25 cellular contexts compared by ENCODE assay signal in genomic region chr19:4937060-4937459, GRCh38. TPM values are rescaled to one million over a fixed set of nuclear protein-coding genes. Genes with fewer than 3 reads are reported as not detected.
DNase-seq lines count a peak whose midpoint lies in the region; ATAC-seq and TF ChIP-seq lines count a peak whose summit lies in the region.
"Had no signal": no experiment of that assay in that cellular context is flagged by ENCODE, and none has a peak within 500 bp of the region (broad histone marks: within the 10 kb centered on the region; RNA-seq: fewer than 3 reads in every experiment).

No MANE protein-coding gene starts in this region.

- no peaks in the 10 kb centered on the region for H3K4me1 Mint-ChIP-seq in activated T-helper 2 cell treated with anti-CD3 and anti-CD28 coated beads, Interferon-gamma antibody, Interleukin-2, Interleukin-4, amounts not matched to agents 10 μg/mL and 5 μg/mL and 100 μg/mL, durations not matched to agents 14 hours and 24 hours and 36 hours (ENCODE audit: low read depth)
- no peaks in the 10 kb centered on the region for H3K4me1 Mint-ChIP-seq in progenitor cell of endocrine pancreas (ENCODE audit: low read depth)
- no peaks in the 10 kb centered on the region for H3K4me1 Mint-ChIP-seq in activated CD8-positive, alpha-beta memory T cell treated with anti-CD3 and anti-CD28 coated beads, Interleukin-2, amount 10 ng/mL, durations not matched to agents 7 days and 5 days
- H3K4me1 Mint-ChIP-seq: CD4-positive, alpha-beta memory T cell; CD8-positive, alpha-beta memory T cell had no signal

- ATAC-seq in GM21723 (IDR thresholded peaks at IDR 0.05; ENCODE audit: unreplicated experiment), result no peak
- no peak for ATAC-seq in activated CD8-positive, alpha-beta memory T cell treated with anti-CD3 and anti-CD28 coated beads, Interleukin-2, amount 10 ng/mL, durations not matched to agents 7 days and 5 days

- no peak for TF ChIP-seq CTCF in progenitor cell of endocrine pancreas (IDR thresholded peaks at IDR 0.05; ENCODE audit: unreplicated experiment)

- no peak for DNase-seq in HEK293T (ENCODE audit: extremely low spot score)
- DNase-seq in activated T-helper 2 cell treated with anti-CD3 and anti-CD28 coated beads, Interferon-gamma antibody, Interleukin-2, Interleukin-4, amounts not matched to agents 10 μg/mL and 5 μg/mL and 100 μg/mL, durations not matched to agents 14 hours and 24 hours and 36 hours (ENCODE audit: low spot score), result no peak
- no peak for DNase-seq in progenitor cell of endocrine pancreas (ENCODE audit: low spot score, unreplicated experiment)
- DNase-seq in GF-D8 (lab: John Stamatoyannopoulos, UW), result no peak
- no peak for DNase-seq in activated CD8-positive, alpha-beta memory T cell treated with anti-CD3 and anti-CD28 coated beads, Interleukin-2, amount 10 ng/mL, durations not matched to agents 7 days and 5 days
- DNase-seq: 8988T; ACHN; BE2C; C1 segment of cervical spinal cord; CD4-positive, alpha-beta memory T cell; CD4-positive, CD25-positive, alpha-beta regulatory T cell; CD8-positive, alpha-beta memory T cell; COR-L47; DMS 273 treated with DMSO at 0.1 percent for 48 hours; DMS153; DMS53; DMS79; DND-41; EL; GDM1 had no signal

- H3K36me3 Mint-ChIP-seq in activated T-helper 2 cell treated with anti-CD3 and anti-CD28 coated beads, Interferon-gamma antibody, Interleukin-2, Interleukin-4, amounts not matched to agents 10 μg/mL and 5 μg/mL and 100 μg/mL, durations not matched to agents 14 hours and 24 hours and 36 hours (ENCODE audit: low read depth), result peaks cover 66% of the 10 kb centered on the region
- peaks cover 10% of the 10 kb centered on the region for H3K36me3 Mint-ChIP-seq in progenitor cell of endocrine pancreas (ENCODE audit: insufficient read depth)
- H3K36me3 Mint-ChIP-seq in activated CD8-positive, alpha-beta memory T cell treated with anti-CD3 and anti-CD28 coated beads, Interleukin-2, amount 10 ng/mL, durations not matched to agents 7 days and 5 days, result peaks cover 56% of the 10 kb centered on the region
- H3K36me3 Mint-ChIP-seq: CD4-positive, alpha-beta memory T cell; CD4-positive, CD25-positive, alpha-beta regulatory T cell; CD8-positive, alpha-beta memory T cell had no signal

- CTCF ChIA-PET in HEK293T (lab: Yijun Ruan, JAX), result no interaction called here
- CTCF ChIA-PET in activated CD8-positive, alpha-beta memory T cell treated with anti-CD3 and anti-CD28 coated beads, Interleukin-2, amount 10 ng/mL, durations not matched to agents 7 days and 5 days (lab: Charles Lee), result interaction anchor here (1.1 kb wide), 1 partner anchor 11 kb away, joined by 3 read pairs; no protein-coding TSS in a partner anchor

- POLR2A ChIA-PET in HEK293T (lab: Yijun Ruan, JAX), result interaction anchor here (1.0 kb wide), 1 partner anchor 9 kb away, joined by 3 read pairs; no protein-coding TSS in a partner anchor

- intact Hi-C loops in activated T-helper 2 cell treated with anti-CD3 and anti-CD28 coated beads, Interferon-gamma antibody, Interleukin-2, Interleukin-4, amounts not matched to agents 10 μg/mL and 5 μg/mL and 100 μg/mL, durations not matched to agents 14 hours and 24 hours and 36 hours (cut with micrococcal nuclease), result no loop called here

- no peaks in the 10 kb centered on the region for H3K27me3 Mint-ChIP-seq in activated T-helper 2 cell treated with anti-CD3 and anti-CD28 coated beads, Interferon-gamma antibody, Interleukin-2, Interleukin-4, amounts not matched to agents 10 μg/mL and 5 μg/mL and 100 μg/mL, durations not matched to agents 14 hours and 24 hours and 36 hours (ENCODE audit: low read depth)
- H3K27me3 Mint-ChIP-seq in progenitor cell of endocrine pancreas, result no peaks in the 10 kb centered on the region
- H3K27me3 Mint-ChIP-seq in activated CD8-positive, alpha-beta memory T cell treated with anti-CD3 and anti-CD28 coated beads, Interleukin-2, amount 10 ng/mL, durations not matched to agents 7 days and 5 days, result no peaks in the 10 kb centered on the region
- H3K27me3 Mint-ChIP-seq: CD4-positive, alpha-beta memory T cell; CD4-positive, CD25-positive, alpha-beta regulatory T cell; CD8-positive, alpha-beta memory T cell had no signal

- H3K4me3 Mint-ChIP-seq in activated T-helper 2 cell treated with anti-CD3 and anti-CD28 coated beads, Interferon-gamma antibody, Interleukin-2, Interleukin-4, amounts not matched to agents 10 μg/mL and 5 μg/mL and 100 μg/mL, durations not matched to agents 14 hours and 24 hours and 36 hours (ENCODE audit: low read depth), result no peak overlapping the region
- H3K4me3 Mint-ChIP-seq in progenitor cell of endocrine pancreas (ENCODE audit: low read depth), result no peak overlapping the region
- H3K4me3 Mint-ChIP-seq in activated CD8-positive, alpha-beta memory T cell treated with anti-CD3 and anti-CD28 coated beads, Interleukin-2, amount 10 ng/mL, durations not matched to agents 7 days and 5 days, result no peak overlapping the region
- H3K4me3 Mint-ChIP-seq: CD14-positive monocyte; CD4-positive, alpha-beta memory T cell; CD4-positive, CD25-positive, alpha-beta regulatory T cell; CD8-positive, alpha-beta memory T cell had no signal

- H3K9me3 Mint-ChIP-seq in activated T-helper 2 cell treated with anti-CD3 and anti-CD28 coated beads, Interferon-gamma antibody, Interleukin-2, Interleukin-4, amounts not matched to agents 10 μg/mL and 5 μg/mL and 100 μg/mL, durations not matched to agents 14 hours and 24 hours and 36 hours, result no peaks in the 10 kb centered on the region
- H3K9me3 Mint-ChIP-seq in progenitor cell of endocrine pancreas (ENCODE audit: low read depth), result no peaks in the 10 kb centered on the region
- no peaks in the 10 kb centered on the region for H3K9me3 Mint-ChIP-seq in activated CD8-positive, alpha-beta memory T cell treated with anti-CD3 and anti-CD28 coated beads, Interleukin-2, amount 10 ng/mL, durations not matched to agents 7 days and 5 days (ENCODE audit: low read depth)
- H3K9me3 Mint-ChIP-seq: CD4-positive, alpha-beta memory T cell; CD8-positive, alpha-beta memory T cell had no signal

- peak overlapping the region; percentile 12 for H3K27ac Mint-ChIP-seq in activated T-helper 2 cell treated with anti-CD3 and anti-CD28 coated beads, Interferon-gamma antibody, Interleukin-2, Interleukin-4, amounts not matched to agents 10 μg/mL and 5 μg/mL and 100 μg/mL, durations not matched to agents 14 hours and 24 hours and 36 hours
- peak overlapping the region; percentile 16 for H3K27ac Mint-ChIP-seq in progenitor cell of endocrine pancreas
- no peak overlapping the region for H3K27ac Mint-ChIP-seq in activated CD8-positive, alpha-beta memory T cell treated with anti-CD3 and anti-CD28 coated beads, Interleukin-2, amount 10 ng/mL, durations not matched to agents 7 days and 5 days
- H3K27ac Mint-ChIP-seq: CD8-positive, alpha-beta memory T cell had no signal

TF ChIP-seq in HEK293T, 16 proteins besides CTCF, POLR2A, EP300 and RAD21:
- TF ChIP-seq PKNOX1 (IDR thresholded peaks at IDR 0.05), result no peak
- TF ChIP-seq ELF4 (IDR thresholded peaks at IDR 0.05), result no peak
- TF ChIP-seq CTBP1 (IDR thresholded peaks at IDR 0.05; ENCODE audit: borderline replicate concordance), result no peak
- no peak for TF ChIP-seq HDGF (IDR thresholded peaks at IDR 0.05; ENCODE audit: borderline replicate concordance)
- no peak for TF ChIP-seq FOXM1 (IDR thresholded peaks at IDR 0.05; ENCODE audit: borderline replicate concordance)
- 0 out of 2 replicates have a peak, but pooled peaks have one; percentile 5 for TF ChIP-seq ZNF384 (IDR thresholded peaks at IDR 0.05)
- TF ChIP-seq NFRKB (IDR thresholded peaks at IDR 0.05), result no peak
- TF ChIP-seq FOXA1 (IDR thresholded peaks at IDR 0.05), result no peak

RNA-seq across cellular contexts. Expression of gene UHRF1, which starts 27.8 kb away (rescaled TPM):
- total RNA-seq in activated T-helper 2 cell treated with anti-CD3 and anti-CD28 coated beads, Interferon-gamma antibody, Interleukin-2, Interleukin-4, amounts not matched to agents 10 μg/mL and 5 μg/mL and 100 μg/mL, durations not matched to agents 14 hours and 24 hours and 36 hours, result 137 and 138 TPM in 2 replicates
- 60.2 and 63.5 TPM in 2 replicates for total RNA-seq in progenitor cell of endocrine pancreas
- total RNA-seq in activated CD8-positive, alpha-beta memory T cell treated with anti-CD3 and anti-CD28 coated beads, Interleukin-2, amount 10 ng/mL, durations not matched to agents 7 days and 5 days, result 100 to 1,000 TPM; 149 to 154 TPM

RNA-seq across cellular contexts. Expression of gene KDM4B, which starts 31.9 kb away (rescaled TPM):
- 51.7 and 54.3 TPM in 2 replicates for total RNA-seq in activated T-helper 2 cell treated with anti-CD3 and anti-CD28 coated beads, Interferon-gamma antibody, Interleukin-2, Interleukin-4, amounts not matched to agents 10 μg/mL and 5 μg/mL and 100 μg/mL, durations not matched to agents 14 hours and 24 hours and 36 hours
- total RNA-seq in progenitor cell of endocrine pancreas, result 59.6 TPM in 2 replicates
- total RNA-seq in activated CD8-positive, alpha-beta memory T cell treated with anti-CD3 and anti-CD28 coated beads, Interleukin-2, amount 10 ng/mL, durations not matched to agents 7 days and 5 days, result 10 to 100 TPM; 31.2 to 42.3 TPM

RNA-seq across cellular contexts. Expression of gene ARRDC5, which starts 34.4 kb away (rescaled TPM):
- 0.23 and 0.27 TPM in 2 replicates for total RNA-seq in activated T-helper 2 cell treated with anti-CD3 and anti-CD28 coated beads, Interferon-gamma antibody, Interleukin-2, Interleukin-4, amounts not matched to agents 10 μg/mL and 5 μg/mL and 100 μg/mL, durations not matched to agents 14 hours and 24 hours and 36 hours
- total RNA-seq in progenitor cell of endocrine pancreas, result not detected in 2 replicates
- under 1 TPM; 0.26 to 0.58 TPM for total RNA-seq in activated CD8-positive, alpha-beta memory T cell treated with anti-CD3 and anti-CD28 coated beads, Interleukin-2, amount 10 ng/mL, durations not matched to agents 7 days and 5 days
- total RNA-seq: A673, Daoy, G401 had no signal
